22 cellular contexts compared by ENCODE assay signal in the genomic region with DNA sequence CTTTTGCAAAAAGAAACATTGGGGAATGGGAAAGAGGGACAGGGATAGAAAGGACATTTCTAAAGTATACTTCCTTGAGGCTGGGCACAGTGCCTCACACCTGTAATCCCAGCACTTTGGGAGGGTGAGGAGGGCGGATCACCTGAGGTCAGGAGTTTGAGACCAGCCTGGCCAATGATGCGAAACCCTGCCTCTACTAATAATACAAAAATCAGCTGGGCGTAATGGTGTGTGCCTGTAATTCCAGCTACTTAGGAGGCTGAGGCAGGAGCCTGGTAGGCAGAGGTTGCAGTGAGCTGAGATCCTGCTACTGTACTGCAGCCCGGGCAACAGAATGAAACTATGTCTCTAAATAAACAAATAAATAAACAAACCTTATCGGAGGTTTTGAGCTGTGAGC.
"Had no signal": no experiment of that assay in that cellular context is flagged by ENCODE, and none has a peak within 500 bp of the region (broad histone marks: within the 10 kb centered on the region; RNA-seq: fewer than 3 reads in every experiment).

No MANE protein-coding gene starts in this region.

- H3K36me3 ChIP-seq: spleen, transverse colon had no signal

- H3K36me3 Mint-ChIP-seq: immature natural killer cell had no signal

- H3K4me3 Mint-ChIP-seq: endodermal cell; immature natural killer cell; nephron; stimulated activated memory B cell treated with anti-CD40 and anti-IgM and Interleukin-4, amounts not matched to agents 10 μg/mL and 1 μg/mL and 100 μg/mL, for 72 hours; stimulated activated naive CD8-positive, alpha-beta T cell treated with anti-CD3 and anti-CD28 coated beads, Interleukin-15, Interleukin-2, amounts not matched to agents 100 ng/mL and 50 ng/mL, for 24 hours had no signal

- H3K9me3 Mint-ChIP-seq: endodermal cell; immature natural killer cell; nephron; stimulated activated memory B cell treated with anti-CD40 and anti-IgM and Interleukin-4, amounts not matched to agents 10 μg/mL and 1 μg/mL and 100 μg/mL, for 72 hours; stimulated activated naive CD8-positive, alpha-beta T cell treated with anti-CD3 and anti-CD28 coated beads, Interleukin-15, Interleukin-2, amounts not matched to agents 100 ng/mL and 50 ng/mL, for 24 hours had no signal

- H3K4me3 ChIP-seq: lung, psoas muscle, spleen, testis, transverse colon had no signal

- H3K9me3 ChIP-seq: psoas muscle, spleen, testis, transverse colon had no signal

- ATAC-seq: foreskin keratinocyte; left ventricle myocardium superior; psoas muscle; sciatic nerve; stimulated activated memory B cell treated with anti-CD40 and anti-IgM and Interleukin-4, amounts not matched to agents 10 μg/mL and 1 μg/mL and 100 μg/mL, for 72 hours had no signal

- H3K4me1 Mint-ChIP-seq: immature natural killer cell; stimulated activated memory B cell treated with anti-CD40 and anti-IgM and Interleukin-4, amounts not matched to agents 10 μg/mL and 1 μg/mL and 100 μg/mL, for 72 hours had no signal

- H3K27me3 Mint-ChIP-seq: stimulated activated naive CD8-positive, alpha-beta T cell treated with anti-CD3 and anti-CD28 coated beads, Interleukin-15, Interleukin-2, amounts not matched to agents 100 ng/mL and 50 ng/mL, for 24 hours had no signal

- H3K27me3 ChIP-seq: testis, transverse colon had no signal

- H3K27ac Mint-ChIP-seq: endodermal cell; immature natural killer cell; stimulated activated memory B cell treated with anti-CD40 and anti-IgM and Interleukin-4, amounts not matched to agents 10 μg/mL and 1 μg/mL and 100 μg/mL, for 72 hours; stimulated activated naive CD8-positive, alpha-beta T cell treated with anti-CD3 and anti-CD28 coated beads, Interleukin-15, Interleukin-2, amounts not matched to agents 100 ng/mL and 50 ng/mL, for 24 hours had no signal

- DNase-seq: dermis blood vessel endothelial cell; effector CD4-positive, alpha-beta T cell; endodermal cell; erythroblast; foreskin keratinocyte; immature natural killer cell; left ventricle myocardium superior; mesenchymal stem cell; midbrain; psoas muscle; retina; spleen; stimulated activated CD4-positive, alpha-beta T cell treated with anti-CD3 and anti-CD28 coated beads, Interleukin-15, amount 100 ng/mL, for 24 hours; stimulated activated CD4-positive, alpha-beta T cell treated with anti-CD3 and anti-CD28 coated beads, Interleukin-1b, Interleukin-23, amount 100 ng/mL, for 48 hours; stimulated activated CD4-positive, alpha-beta T cell treated with anti-CD3 and anti-CD28 coated beads, Interleukin-4, amount 100 ng/mL, for 24 hours; testis; transverse colon had no signal

- H3K27ac ChIP-seq: foreskin keratinocyte, psoas muscle, spleen had no signal
